In genomic region chr6:156779206-156780116, GRCh38 we compare ENCODE assay signal across 1 cellular context.
A peak's percentile ranks its signal among the peaks of the same experiment; 100 is the strongest.
TF ChIP-seq lines count a peak whose summit lies in the region.

No MANE protein-coding gene starts in this region.

TF ChIP-seq in K562, 482 proteins besides CTCF, POLR2A, EP300 and RAD21 (continued from another document and continues in another):
- TF ChIP-seq ZNF609 (CRISPR knock-in tag; IDR thresholded peaks at IDR 0.05; ENCODE audit: borderline replicate concordance): 0 out of 2 replicates have a peak, but pooled peaks have one; percentile 35
- TF ChIP-seq ZNF197 (CRISPR knock-in tag; IDR thresholded peaks at IDR 0.05; ENCODE audit: low read depth): no peak; the same call in 1 of the 2 replicates
- TF ChIP-seq LEF1 (IDR thresholded peaks at IDR 0.05): no peak
- TF ChIP-seq PCBP1 (IDR thresholded peaks at IDR 0.05; ENCODE audit: low read depth, low read length, poor library complexity, severe bottlenecking): peak; percentile 13
- peak; percentile 85 for TF ChIP-seq EGR1 (conservative IDR thresholded peaks at IDR 0.05)
- peak; percentile 81 for TF ChIP-seq L3MBTL2 (IDR thresholded peaks at IDR 0.05)
- 0 out of 2 replicates have a peak, but pooled peaks have one; percentile 12 for TF ChIP-seq ZNF263 (CRISPR knock-in tag; IDR thresholded peaks at IDR 0.05; ENCODE audit: borderline replicate concordance)
- peak; percentile 44; the same call in 1 of the 2 replicates for TF ChIP-seq FOXP1 (CRISPR knock-in tag; IDR thresholded peaks at IDR 0.05)
- 0 out of 2 replicates have a peak, but pooled peaks have one; percentile 25 for TF ChIP-seq DEAF1 (CRISPR knock-in tag; IDR thresholded peaks at IDR 0.05)
- peak; percentile 79 for TF ChIP-seq POLR2G (IDR thresholded peaks at IDR 0.05; ENCODE audit: low read depth, low read length)
- no peak for TF ChIP-seq ZBTB9 (CRISPR knock-in tag; IDR thresholded peaks at IDR 0.05)
- TF ChIP-seq ZBTB2 (IDR thresholded peaks at IDR 0.05): no peak
- no peak for TF ChIP-seq MCM3 (IDR thresholded peaks at IDR 0.05)
- TF ChIP-seq ZNF121 (CRISPR knock-in tag; conservative IDR thresholded peaks at IDR 0.05): peak; percentile 28
- peak; percentile 18 for TF ChIP-seq FOSL1 (tag; conservative IDR thresholded peaks at IDR 0.05)
- peak; percentile 16; the same call in 1 of the 2 replicates for TF ChIP-seq RNF2 (IDR thresholded peaks at IDR 0.05)
- 0 out of 2 replicates have a peak, but pooled peaks have one; percentile 42 for TF ChIP-seq ARID3B (CRISPR knock-in tag; IDR thresholded peaks at IDR 0.05; ENCODE audit: borderline replicate concordance)
- TF ChIP-seq THAP12 (CRISPR knock-in tag; IDR thresholded peaks at IDR 0.05): peak; percentile 59; the same call in 1 of the 2 replicates
- peak; percentile 77 to 97 for TF ChIP-seq UBTF (IDR thresholded peaks at IDR 0.05; ENCODE audit: borderline replicate concordance in 1 of 2, low read depth in 2 of 2, low read length in 2 of 2)
- 0 out of 2 replicates have a peak, but pooled peaks have one; percentile 59 for TF ChIP-seq E2F5 (CRISPR knock-in tag; IDR thresholded peaks at IDR 0.05)
- peak; percentile 24; the same call in 1 of the 2 replicates for TF ChIP-seq ZBTB33 (CRISPR knock-in tag; IDR thresholded peaks at IDR 0.05)
- peak; percentile 31 for TF ChIP-seq HNRNPLL (IDR thresholded peaks at IDR 0.05; ENCODE audit: low read depth, low read length, poor library complexity, severe bottlenecking)
- TF ChIP-seq YY1 (IDR thresholded peaks at IDR 0.05; ENCODE audit: borderline replicate concordance in 1 of 3, control insufficient read depth in 1 of 3, extremely low read depth in 1 of 3, insufficient read depth in 3 of 3, insufficient read length in 1 of 3, insufficient replicate concordance in 2 of 3, low read depth in 1 of 3, low read length in 2 of 3): peak in 2 of 3 experiments; percentile 51 to 69
- peak; percentile 63; the same call in 1 of the 2 replicates for TF ChIP-seq SMAD4 (CRISPR knock-in tag; conservative IDR thresholded peaks at IDR 0.05)
- TF ChIP-seq MYC (IDR thresholded peaks at IDR 0.05; ENCODE audit: low read depth, low read length): peak; percentile 16; the same call in 1 of the 2 replicates
- no peak for TF ChIP-seq MYC (CRISPR knock-in tag; IDR thresholded peaks at IDR 0.05; ENCODE audit: borderline replicate concordance, low read depth)
- TF ChIP-seq NFRKB (IDR thresholded peaks at IDR 0.05; ENCODE audit: low read depth): peak; percentile 60
- TF ChIP-seq THAP7 (CRISPR knock-in tag; IDR thresholded peaks at IDR 0.05): 0 out of 2 replicates have a peak, but pooled peaks have one; percentile 7
- TF ChIP-seq ZNF444 (CRISPR knock-in tag; IDR thresholded peaks at IDR 0.05): no peak
- peak; percentile 69 for TF ChIP-seq GABPA (tag; conservative IDR thresholded peaks at IDR 0.05; ENCODE audit: low read depth)
- no peak for TF ChIP-seq MAFG (tag; conservative IDR thresholded peaks at IDR 0.05)
- TF ChIP-seq POLR2AphosphoS5 (IDR thresholded peaks at IDR 0.05; ENCODE audit: control insufficient read depth, insufficient read depth, low read depth, low read length): peak; percentile 25; the same call in 1 of the 2 replicates
- peak; percentile 22; the same call in 1 of the 2 replicates for TF ChIP-seq ZBTB17 (CRISPR knock-in tag; IDR thresholded peaks at IDR 0.05)
- TF ChIP-seq CC2D1A (IDR thresholded peaks at IDR 0.05): no peak
- TF ChIP-seq HMGN3 (IDR thresholded peaks at IDR 0.05; ENCODE audit: borderline replicate concordance, extremely low read depth, insufficient read length, low read depth, low read length): peak; percentile 76
- no peak for TF ChIP-seq ZC3H4 (CRISPR knock-in tag; IDR thresholded peaks at IDR 0.05; ENCODE audit: borderline replicate concordance)
- TF ChIP-seq HDAC6 (IDR thresholded peaks at IDR 0.05; ENCODE audit: low read depth, low read length): no peak
